In genomic region chr3:124780356-124780755, GRCh38 we compare ENCODE assay signal across 10 cellular contexts. TPM values are rescaled to one million over a fixed set of nuclear protein-coding genes. Genes with fewer than 3 reads are reported as not detected.
DNase-seq lines count a peak whose midpoint lies in the region; ATAC-seq and TF ChIP-seq lines count a peak whose summit lies in the region.
"Had no signal": no experiment of that assay in that cellular context is flagged by ENCODE, and none has a peak within 500 bp of the region (broad histone marks: within the 10 kb centered on the region; RNA-seq: fewer than 3 reads in every experiment).

No MANE protein-coding gene starts in this region.

- H3K4me3 ChIP-seq in KMS-11 (IDR thresholded peaks at IDR 0.05; ENCODE audit: insufficient read depth, low read depth, low read length) (no peak overlapping the region), dorsolateral prefrontal cortex (no peak overlapping the region), tibial artery (peak overlapping the region; percentile 8 to 18)

- H4K20me1 ChIP-seq in KMS-11 (ENCODE audit: insufficient read depth), result no peaks in the 10 kb centered on the region

- H3K9ac ChIP-seq in KMS-11, result no peak overlapping the region

- DNase-seq in dorsolateral prefrontal cortex (peak in 1 of 10 donors; percentile 54), medulla oblongata (ENCODE audit: extremely low spot score) (peak; percentile 75), tibial artery (peak; percentile 82 to 92), iPS-NIHi11 (ENCODE audit: low spot score) (no peak), GM10266 (ENCODE audit: extremely low spot score) (no peak), COLO668 (lab: John Stamatoyannopoulos, UW; ENCODE audit: unreplicated experiment) (no peak)
- DNase-seq: activated naive CD4-positive, alpha-beta T cell; naive thymus-derived CD4-positive, alpha-beta T cell had no signal

- H3K4me1 ChIP-seq in KMS-11 (ENCODE audit: low read depth, poor library complexity, severe bottlenecking), result peaks cover 97% of the 10 kb centered on the region
- H3K4me1 ChIP-seq in tibial artery, result peaks cover 0 to 90% (median 73%) of the 10 kb centered on the region in 4 donors

- peak overlapping the region; percentile 66; the same call in 1 of the 2 replicates for H3K4me2 ChIP-seq in KMS-11

- TF ChIP-seq CTCF in KMS-11 (conservative IDR thresholded peaks at IDR 0.05; ENCODE audit: low read depth, low read length) (no peak), dorsolateral prefrontal cortex (IDR thresholded peaks at IDR 0.05 in 54 of 56, conservative IDR thresholded peaks at IDR 0.05 in 2 of 56; ENCODE audit: low read depth in 1 of 56, partially characterized antibody in 56 of 56) (no peak), tibial artery (IDR thresholded peaks at IDR 0.05) (no peak), GM10266 (IDR thresholded peaks at IDR 0.05; ENCODE audit: control insufficient read depth, insufficient read depth, low read depth, missing control alignments) (no peak)

- H3K36me3 ChIP-seq in KMS-11 (ENCODE audit: insufficient read depth) (no peaks in the 10 kb centered on the region; the same call in 1 of the 2 replicates), tibial artery (no peaks in the 10 kb centered on the region)

- no peaks in the 10 kb centered on the region for H3K27me3 ChIP-seq in KMS-11 (ENCODE audit: insufficient read depth, low read depth)
- H3K27me3 ChIP-seq in dorsolateral prefrontal cortex, result no peaks in the 10 kb centered on the region
- no peaks in the 10 kb centered on the region for H3K27me3 ChIP-seq in tibial artery

- no peak for ATAC-seq in GM21529 (IDR thresholded peaks at IDR 0.05; ENCODE audit: unreplicated experiment)
- ATAC-seq: naive thymus-derived CD4-positive, alpha-beta T cell had no signal

- peaks cover 9% of the 10 kb centered on the region; the same call in 1 of the 2 replicates for H3K79me2 ChIP-seq in KMS-11 (ENCODE audit: insufficient read depth, low read depth)

- H3K27ac ChIP-seq in KMS-11 (peak overlapping the region; percentile 97; the same call in 1 of the 2 replicates), dorsolateral prefrontal cortex (peak overlapping the region in 56 of 59 donors; percentile 1 to 93 (median 84)), tibial artery (peak overlapping the region; percentile 93 to 96)

- intact Hi-C loops in dorsolateral prefrontal cortex (cut with DNase I) (no loop called here), tibial artery (cut with DNase I; ENCODE audit: low total_unique reads) (loop anchor here (5.0 to 10.0 kb wide), 2 partner anchors 117 to 274 kb away; partner anchors contain the start of gene HEG1)

- no peaks in the 10 kb centered on the region for H3K9me3 ChIP-seq in tibial artery

- H2AFZ ChIP-seq in KMS-11 (ENCODE audit: low read depth), result no peak overlapping the region

RNA-seq across cellular contexts. Expression of gene UMPS, which starts 50.1 kb away (rescaled TPM):
- total RNA-seq in dorsolateral prefrontal cortex, result 10 to 100 TPM; 14.1 to 35.7 (median 21.3) TPM

Comparison
In these comparisons a context has a peak if more than half of its experiments do, and no peak if none do; other contexts are left out.
1. H3K4me3 ChIP-seq: peak in tibial artery (2 of 2); none in KMS-11 (single experiment) and dorsolateral prefrontal cortex (0 of 59).
2. DNase-seq: peak in medulla oblongata (single experiment) and tibial artery (2 of 2); none in iPS-NIHi11 (single experiment), GM10266 (single experiment) and COLO668 (single experiment).
3. Peak in every context shown above with its lines, with median percentiles within 50 percentile points of each other: H3K27ac ChIP-seq.